In the genomic region with DNA sequence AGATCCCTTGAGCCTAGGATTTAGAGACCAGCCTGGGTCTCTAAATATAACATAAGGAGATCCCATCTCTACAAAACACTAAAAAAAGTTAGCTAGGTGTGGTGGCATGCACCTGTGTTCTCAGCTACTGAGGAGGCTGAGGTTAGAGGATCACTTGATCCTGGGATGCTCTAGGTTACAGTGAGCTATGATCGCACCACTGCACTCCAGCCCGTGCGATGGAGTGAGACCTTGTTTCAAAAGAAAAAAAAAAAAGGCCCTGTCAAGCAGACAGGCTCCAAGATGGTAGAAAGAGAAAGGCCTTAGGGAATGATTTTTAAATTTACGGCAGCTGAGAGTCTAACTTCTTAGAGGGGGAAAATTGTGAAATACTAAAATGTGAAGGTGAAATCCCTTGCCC, we compare ENCODE assay signal across 26 cellular contexts. TPM values are rescaled to one million over a fixed set of nuclear protein-coding genes. Genes with fewer than 3 reads are reported as not detected.
DNase-seq lines count a peak whose midpoint lies in the region; ATAC-seq, FAIRE-seq and TF ChIP-seq lines count a peak whose summit lies in the region.
"Had no signal": no experiment of that assay in that cellular context is flagged by ENCODE, and none has a peak within 500 bp of the region (broad histone marks: within the 10 kb centered on the region; RNA-seq: fewer than 3 reads in every experiment).

No MANE protein-coding gene starts in this region.

- H3K9me3 ChIP-seq in BLaER1 (no peaks in the 10 kb centered on the region), T-helper 17 cell (ENCODE audit: control insufficient read depth, low read length, poor library complexity, severe bottlenecking) (no peaks in the 10 kb centered on the region), keratinocyte (ENCODE audit: control insufficient read depth, low read depth, low read length) (no peaks in the 10 kb centered on the region), PC-9 (ENCODE audit: insufficient read depth, low read depth) (no peaks in the 10 kb centered on the region)
- H3K9me3 ChIP-seq: ascending aorta, left lung, pancreas had no signal

- ATAC-seq in activated CD4-positive, alpha-beta T cell treated with anti-CD3 and anti-CD28 coated beads for 36 hours, result no peak
- no peak for ATAC-seq in T-helper 17 cell
- ATAC-seq in GM21528 (IDR thresholded peaks at IDR 0.05; ENCODE audit: low FRiP score, unreplicated experiment), result no peak
- ATAC-seq: left lung, sciatic nerve had no signal

- 0 out of 2 replicates have a peak overlapping the region, but pooled peaks have one; percentile 3 for H3K4me2 ChIP-seq in BLaER1
- H3K4me2 ChIP-seq in keratinocyte (ENCODE audit: control insufficient read depth, extremely low read depth, insufficient read depth, low read depth, low read length), result no peak overlapping the region
- H3K4me2 ChIP-seq in PC-9, result no peak overlapping the region
- H3K4me2 ChIP-seq: KMS-11 had no signal

- intact Hi-C loops in activated CD4-positive, alpha-beta T cell treated with anti-CD3 and anti-CD28 coated beads for 36 hours (cut with DNase I, micrococcal nuclease), result no loop called here
- intact Hi-C loops in PC-9 (cut with micrococcal nuclease; ENCODE audit: unreplicated experiment), result no loop called here

- H3F3A ChIP-seq in PC-9 (ENCODE audit: insufficient read depth, low read depth), result no peaks in the 10 kb centered on the region

- H3K9ac ChIP-seq in BLaER1, result no peak overlapping the region
- H3K9ac ChIP-seq in keratinocyte (ENCODE audit: control insufficient read depth, extremely low read depth, insufficient read depth, low read length), result no peak overlapping the region
- H3K9ac ChIP-seq: KMS-11 had no signal

- no peaks in the 10 kb centered on the region for H3K9me3 Mint-ChIP-seq in activated CD4-positive, alpha-beta T cell treated with anti-CD3 and anti-CD28 coated beads for 36 hours (ENCODE audit: low read depth)
- H3K9me3 Mint-ChIP-seq: central memory CD8-positive, alpha-beta T cell; nephron progenitor cell had no signal

- no peak overlapping the region for H3K27ac ChIP-seq in BLaER1
- H3K27ac ChIP-seq in keratinocyte (ENCODE audit: control insufficient read depth, insufficient read depth, low read length), result peak overlapping the region; percentile 56
- no peak overlapping the region for H3K27ac ChIP-seq in PC-9
- H3K27ac ChIP-seq: ascending aorta, KMS-11, pancreas had no signal

- dilution Hi-C loops in keratinocyte (cut with MboI; ENCODE audit: extremely low pct_ligation_motif_present, low sequenced_read_pairs), result no loop called here

- H3K9me1 ChIP-seq in keratinocyte (ENCODE audit: control insufficient read depth, extremely low read depth, insufficient read depth, low read length), result no peaks in the 10 kb centered on the region

- no peak for FAIRE-seq in keratinocyte (lab: Jason Lieb, UNC)
- FAIRE-seq: GM18507, pancreas, TTC549 had no signal

- DNase-seq in activated CD4-positive, alpha-beta T cell treated with anti-CD3 and anti-CD28 coated beads for 36 hours, result no peak
- DNase-seq in activated CD4-positive, alpha-beta T cell treated with anti-CD3 and anti-CD28 coated beads for 48 hours, result no peak
- no peak for DNase-seq in T-helper 17 cell
- DNase-seq in keratinocyte (ENCODE audit: low read depth, low spot score), result no peak
- no peak for DNase-seq in kidney tubule cell (ENCODE audit: low spot score)
- no peak for DNase-seq in PC-9
- DNase-seq: 8988T; activated CD4-positive, CD25-positive, alpha-beta regulatory T cell treated with anti-CD3 and anti-CD28 coated beads, Interleukin-2, amount 50 U/mL, for 72 hours; activated naive CD4-positive, alpha-beta T cell treated with anti-CD3 and anti-CD28 coated beads, Interleukin-2, amount 50 U/mL, for 16 hours; GDM1; GOT3; head of caudate nucleus; left lung; NCI-H1436 treated with DMSO at 0.1 percent for 48 hours; NCI-H446 treated with DMSO at 0.1 percent for 48 hours; nephron progenitor cell; pancreas; SIG-M5 had no signal

- H3K4me3 Mint-ChIP-seq in activated CD4-positive, alpha-beta T cell treated with anti-CD3 and anti-CD28 coated beads for 36 hours, result no peak overlapping the region
- no peak overlapping the region for H3K4me3 Mint-ChIP-seq in T-helper 17 cell
- H3K4me3 Mint-ChIP-seq: central memory CD8-positive, alpha-beta T cell; nephron progenitor cell had no signal

- peak overlapping the region; percentile 78 for H2AFZ ChIP-seq in keratinocyte (ENCODE audit: control insufficient read depth, low read length)
- no peak overlapping the region for H2AFZ ChIP-seq in PC-9

- no peaks in the 10 kb centered on the region for H3K27me3 Mint-ChIP-seq in activated CD4-positive, alpha-beta T cell treated with anti-CD3 and anti-CD28 coated beads for 36 hours
- no peaks in the 10 kb centered on the region for H3K27me3 Mint-ChIP-seq in T-helper 17 cell
- H3K27me3 Mint-ChIP-seq: central memory CD8-positive, alpha-beta T cell had no signal

- peak overlapping the region; percentile 5 for H3K27ac Mint-ChIP-seq in activated CD4-positive, alpha-beta T cell treated with anti-CD3 and anti-CD28 coated beads for 36 hours
- peak overlapping the region; percentile 51 for H3K27ac Mint-ChIP-seq in T-helper 17 cell
- H3K27ac Mint-ChIP-seq: nephron progenitor cell had no signal

- no peaks in the 10 kb centered on the region for H3K79me2 ChIP-seq in keratinocyte (ENCODE audit: control insufficient read depth, insufficient read depth, low read length)
- H3K79me2 ChIP-seq in PC-9 (ENCODE audit: low read depth), result no peaks in the 10 kb centered on the region

- H3K4me3 ChIP-seq in BLaER1, result no peak overlapping the region
- no peak overlapping the region for H3K4me3 ChIP-seq in keratinocyte (ENCODE audit: control insufficient read depth in 2 of 3, extremely low read depth in 1 of 3, insufficient read depth in 2 of 3, low read depth in 1 of 3, low read length in 3 of 3)
- no peak overlapping the region for H3K4me3 ChIP-seq in PC-9
- H3K4me3 ChIP-seq: ascending aorta, left lung, pancreas had no signal

- H3K27me3 ChIP-seq in BLaER1 (no peaks in the 10 kb centered on the region), keratinocyte (ENCODE audit: control insufficient read depth, extremely low read depth, insufficient read depth, low read length) (no peaks in the 10 kb centered on the region), PC-9 (ENCODE audit: insufficient read depth, low read depth) (no peaks in the 10 kb centered on the region)
- H3K27me3 ChIP-seq: ascending aorta, left lung, pancreas had no signal

- H3K4me1 Mint-ChIP-seq in activated CD4-positive, alpha-beta T cell treated with anti-CD3 and anti-CD28 coated beads for 36 hours, result peaks cover 18% of the 10 kb centered on the region
- no peaks in the 10 kb centered on the region for H3K4me1 Mint-ChIP-seq in T-helper 17 cell
- H3K4me1 Mint-ChIP-seq: central memory CD8-positive, alpha-beta T cell; nephron progenitor cell had no signal

- H3K4me1 ChIP-seq in BLaER1 (peaks cover 25% of the 10 kb centered on the region), keratinocyte (ENCODE audit: control insufficient read depth, extremely low read depth, insufficient read depth, low read length) (peaks cover 21% of the 10 kb centered on the region), PC-9 (replicated peaks; ENCODE audit: insufficient read depth) (no peaks in the 10 kb centered on the region)
- H3K4me1 ChIP-seq: ascending aorta, left lung, pancreas had no signal

- H3K36me3 ChIP-seq in BLaER1, result no peaks in the 10 kb centered on the region
- no peaks in the 10 kb centered on the region for H3K36me3 ChIP-seq in keratinocyte (ENCODE audit: control insufficient read depth in 2 of 2, extremely low read depth in 1 of 2, insufficient read depth in 2 of 2, low read length in 2 of 2)
- H3K36me3 ChIP-seq in PC-9 (ENCODE audit: low read depth), result no peaks in the 10 kb centered on the region
- H3K36me3 ChIP-seq: ascending aorta, left lung, pancreas had no signal

- H3K36me3 Mint-ChIP-seq in activated CD4-positive, alpha-beta T cell treated with anti-CD3 and anti-CD28 coated beads for 36 hours (ENCODE audit: low read depth), result no peaks in the 10 kb centered on the region
- H3K36me3 Mint-ChIP-seq in T-helper 17 cell (ENCODE audit: low read depth), result no peaks in the 10 kb centered on the region

- CTCF ChIA-PET in activated CD4-positive, alpha-beta T cell treated with anti-CD3 and anti-CD28 coated beads for 36 hours (lab: Charles Lee), result no interaction called here
- CTCF ChIA-PET in PC-9 (lab: Charles Lee), result no interaction called here

- TF ChIP-seq CTCF in keratinocyte (optimal IDR thresholded peaks at IDR 0.05 in 1 of 3, IDR thresholded peaks at IDR 0.05 in 1 of 3, conservative IDR thresholded peaks at IDR 0.05 in 1 of 3; ENCODE audit: extremely low read depth in 1 of 3, insufficient read depth in 2 of 3, low read length in 3 of 3) (no peak), PC-9 (conservative IDR thresholded peaks at IDR 0.05) (no peak)

- POLR2A ChIA-PET in activated CD4-positive, alpha-beta T cell treated with anti-CD3 and anti-CD28 coated beads for 36 hours (lab: Charles Lee), result no interaction called here
- POLR2A ChIA-PET in PC-9 (lab: Charles Lee; ENCODE audit: unreplicated experiment), result no interaction called here

- H4K20me1 ChIP-seq in BLaER1 (no peaks in the 10 kb centered on the region), keratinocyte (ENCODE audit: control insufficient read depth, extremely low read depth, insufficient read depth, low read length) (no peaks in the 10 kb centered on the region), PC-9 (ENCODE audit: insufficient read depth) (no peaks in the 10 kb centered on the region)

- no peaks in the 10 kb centered on the region for H3K9me2 ChIP-seq in PC-9 (ENCODE audit: insufficient read depth)

- no TSS peak for BruUV-seq in PC-9 (replicated peaks; lab: Mats Ljungman, UMichigan)

RNA-seq across cellular contexts. Expression of gene NCOA3, which starts 22.6 kb away (rescaled TPM):
- 10 to 100 TPM; 76.4 to 83.4 TPM for total RNA-seq in activated CD4-positive, alpha-beta T cell treated with anti-CD3 and anti-CD28 coated beads for 36 hours
- total RNA-seq in T-helper 17 cell (10 to 100 TPM; 55.4 to 58.2 TPM), PC-9 (2021) (40.3 and 78.0 TPM in 2 replicates)
- 23.1 to 30.9 TPM (median 25.8 TPM) in 3 replicates for polyA plus RNA-seq in keratinocyte
- 19.5 TPM for polyA plus RNA-seq in keratinocyte (2011; ENCODE audit: low read depth)
- 13.5 and 24.9 TPM in 2 replicates for polyA plus RNA-seq in keratinocyte (2011; cell fraction: cytosol; rRNA removed)
- polyA plus RNA-seq in keratinocyte (2011; cell fraction: nucleus; rRNA removed), result 39.8 and 48.8 TPM in 2 replicates
- polyA plus RNA-seq in keratinocyte (2012; ENCODE audit: low replicate concordance), result 14.5 and 16.8 TPM in 2 replicates
- 28.3 to 64.9 TPM (median 62.5 TPM) in 3 replicates for polyA minus RNA-seq in keratinocyte
- 30.1 TPM for polyA minus RNA-seq in keratinocyte (2011; cell fraction: cytosol; rRNA and poly(A)+ RNA removed)
- 49.8 and 96.1 TPM in 2 replicates for polyA minus RNA-seq in keratinocyte (2011; cell fraction: nucleus; rRNA and poly(A)+ RNA removed)
